ENCODE assay signal across 20 cellular contexts in genomic region chr12:4824415-4824814, GRCh38.
A peak's percentile ranks its signal among the peaks of the same experiment; 100 is the strongest.
DNase-seq lines count a peak whose midpoint lies in the region; ATAC-seq and TF ChIP-seq lines count a peak whose summit lies in the region.
"Had no signal": no experiment of that assay in that cellular context is flagged by ENCODE, and none has a peak within 500 bp of the region (broad histone marks: within the 10 kb centered on the region; RNA-seq: fewer than 3 reads in every experiment).

No MANE protein-coding gene starts in this region.

- H3K36me3 Mint-ChIP-seq in T-helper 2 cell treated with Interferon-gamma antibody and Interleukin-4, amounts not matched to agents 5 μg/mL and 100 μg/mL, for 36 hours (ENCODE audit: low read depth): peaks cover 94% of the 10 kb centered on the region
- peaks cover 3% of the 10 kb centered on the region in 2 donors for H3K36me3 Mint-ChIP-seq in stimulated activated naive B cell treated with anti-CD40 and anti-IgM and Interleukin-4, amounts not matched to agents 10 μg/mL and 1 μg/mL and 100 μg/mL, for 72 hours
- H3K36me3 Mint-ChIP-seq in type B pancreatic cell: peaks cover 4% of the 10 kb centered on the region

- peak overlapping the region; percentile 93 for H3K4me3 Mint-ChIP-seq in T-helper 2 cell treated with Interferon-gamma antibody and Interleukin-4, amounts not matched to agents 5 μg/mL and 100 μg/mL, for 36 hours
- H3K4me3 Mint-ChIP-seq in stimulated activated naive B cell treated with anti-CD40 and anti-IgM and Interleukin-4, amounts not matched to agents 10 μg/mL and 1 μg/mL and 100 μg/mL, for 72 hours: no peak overlapping the region
- H3K4me3 Mint-ChIP-seq in type B pancreatic cell: no peak overlapping the region
- H3K4me3 Mint-ChIP-seq: activated naive CD4-positive, alpha-beta T cell treated with anti-CD3 and anti-CD28 coated beads, Interleukin-2, amount 10 ng/mL, durations not matched to agents 7 days and 5 days; dendritic cell treated with granulocyte-macrophage colony-stimulating factor and Interleukin-4, amounts not matched to agents 40 ng/mL and 50 ng/mL, for 4 days; nephron progenitor cell had no signal

- H3K9me3 Mint-ChIP-seq in T-helper 2 cell treated with Interferon-gamma antibody and Interleukin-4, amounts not matched to agents 5 μg/mL and 100 μg/mL, for 36 hours: no peaks in the 10 kb centered on the region
- no peaks in the 10 kb centered on the region for H3K9me3 Mint-ChIP-seq in stimulated activated naive B cell treated with anti-CD40 and anti-IgM and Interleukin-4, amounts not matched to agents 10 μg/mL and 1 μg/mL and 100 μg/mL, for 72 hours
- no peaks in the 10 kb centered on the region for H3K9me3 Mint-ChIP-seq in type B pancreatic cell
- H3K9me3 Mint-ChIP-seq: activated naive CD4-positive, alpha-beta T cell treated with anti-CD3 and anti-CD28 coated beads, Interleukin-2, amount 10 ng/mL, durations not matched to agents 7 days and 5 days; dendritic cell treated with granulocyte-macrophage colony-stimulating factor and Interleukin-4, amounts not matched to agents 40 ng/mL and 50 ng/mL, for 4 days; IgD-negative memory B cell; nephron progenitor cell had no signal

- H3K27me3 Mint-ChIP-seq in T-helper 2 cell treated with Interferon-gamma antibody and Interleukin-4, amounts not matched to agents 5 μg/mL and 100 μg/mL, for 36 hours (ENCODE audit: low read depth): no peaks in the 10 kb centered on the region
- peaks cover 0 to under 1% of the 10 kb centered on the region in 2 donors for H3K27me3 Mint-ChIP-seq in stimulated activated naive B cell treated with anti-CD40 and anti-IgM and Interleukin-4, amounts not matched to agents 10 μg/mL and 1 μg/mL and 100 μg/mL, for 72 hours
- H3K27me3 Mint-ChIP-seq in type B pancreatic cell: peaks cover 57% of the 10 kb centered on the region

- ATAC-seq in stimulated activated naive B cell treated with anti-CD40 and anti-IgM and Interleukin-4, amounts not matched to agents 10 μg/mL and 1 μg/mL and 100 μg/mL, for 72 hours (replicated peaks): no peak
- ATAC-seq: activated CD8-positive, alpha-beta T cell treated with anti-CD3 and anti-CD28 coated beads, Interleukin-2, amount 10 ng/mL, durations not matched to agents 7 days and 5 days; left lobe of liver had no signal

- no peak overlapping the region for H3K4me3 ChIP-seq in fibroblast of mammary gland (ENCODE audit: control insufficient read depth, low read depth, low read length)
- H3K4me3 ChIP-seq: HAP-1, spleen, tibial nerve had no signal

- TF ChIP-seq CTCF in fibroblast of mammary gland (conservative IDR thresholded peaks at IDR 0.05; ENCODE audit: control insufficient read depth, insufficient read depth, low read depth, low read length) (no peak), type B pancreatic cell (conservative IDR thresholded peaks at IDR 0.05) (no peak)

- H3K27ac Mint-ChIP-seq in T-helper 2 cell treated with Interferon-gamma antibody and Interleukin-4, amounts not matched to agents 5 μg/mL and 100 μg/mL, for 36 hours: peak overlapping the region; percentile 99
- peak overlapping the region; percentile 9 for H3K27ac Mint-ChIP-seq in stimulated activated naive B cell treated with anti-CD40 and anti-IgM and Interleukin-4, amounts not matched to agents 10 μg/mL and 1 μg/mL and 100 μg/mL, for 72 hours
- no peak overlapping the region for H3K27ac Mint-ChIP-seq in type B pancreatic cell
- H3K27ac Mint-ChIP-seq: dendritic cell treated with granulocyte-macrophage colony-stimulating factor and Interleukin-4, amounts not matched to agents 40 ng/mL and 50 ng/mL, for 4 days; IgD-negative memory B cell; nephron progenitor cell had no signal

- peaks cover 76% of the 10 kb centered on the region for H3K4me1 Mint-ChIP-seq in T-helper 2 cell treated with Interferon-gamma antibody and Interleukin-4, amounts not matched to agents 5 μg/mL and 100 μg/mL, for 36 hours (ENCODE audit: low read depth)
- peaks cover 62 to 88% of the 10 kb centered on the region in 2 donors for H3K4me1 Mint-ChIP-seq in stimulated activated naive B cell treated with anti-CD40 and anti-IgM and Interleukin-4, amounts not matched to agents 10 μg/mL and 1 μg/mL and 100 μg/mL, for 72 hours
- peaks cover 7% of the 10 kb centered on the region for H3K4me1 Mint-ChIP-seq in type B pancreatic cell (ENCODE audit: unreplicated experiment)

- no peak for DNase-seq in T-helper 2 cell treated with Interferon-gamma antibody and Interleukin-4, amounts not matched to agents 5 μg/mL and 100 μg/mL, for 36 hours (ENCODE audit: low spot score)
- no peak for DNase-seq in T-helper 2 cell
- DNase-seq in RPMI7951 (ENCODE audit: low read depth): peak; percentile 65
- peak; percentile 93 for DNase-seq in fibroblast of mammary gland (ENCODE audit: low read depth)
- no peak for DNase-seq in stimulated activated naive B cell treated with anti-CD40 and anti-IgM and Interleukin-4, amounts not matched to agents 10 μg/mL and 1 μg/mL and 100 μg/mL, for 72 hours
- no peak for DNase-seq in putamen (ENCODE audit: low spot score)
- no peak for DNase-seq in type B pancreatic cell (ENCODE audit: extremely low spot score, unreplicated experiment)
- DNase-seq in NCI-H774 (lab: John Stamatoyannopoulos, UW): no peak
- DNase-seq: activated CD8-positive, alpha-beta T cell treated with anti-CD3 and anti-CD28 coated beads, Interleukin-2, amount 10 ng/mL, durations not matched to agents 7 days and 5 days; activated naive CD4-positive, alpha-beta T cell treated with anti-CD3 and anti-CD28 coated beads, Interleukin-2, amount 10 ng/mL, durations not matched to agents 7 days and 5 days; DMS153; NCI-H2081; nephron progenitor cell; spleen; T-helper 9 cell had no signal

Comparison
In these comparisons a context has a peak if more than half of its experiments do, and no peak if none do; other contexts are left out.
1. DNase-seq: peak in RPMI7951 (single experiment) and fibroblast of mammary gland (single experiment); none in T-helper 2 cell treated with Interferon-gamma antibody and Interleukin-4, amounts not matched to agents 5 μg/mL and 100 μg/mL, for 36 hours (single experiment), T-helper 2 cell (0 of 5), stimulated activated naive B cell treated with anti-CD40 and anti-IgM and Interleukin-4, amounts not matched to agents 10 μg/mL and 1 μg/mL and 100 μg/mL, for 72 hours (single experiment), putamen (single experiment), type B pancreatic cell (single experiment) and NCI-H774 (single experiment).